ENCODE assay signal across 1 cellular context in the genomic region with DNA sequence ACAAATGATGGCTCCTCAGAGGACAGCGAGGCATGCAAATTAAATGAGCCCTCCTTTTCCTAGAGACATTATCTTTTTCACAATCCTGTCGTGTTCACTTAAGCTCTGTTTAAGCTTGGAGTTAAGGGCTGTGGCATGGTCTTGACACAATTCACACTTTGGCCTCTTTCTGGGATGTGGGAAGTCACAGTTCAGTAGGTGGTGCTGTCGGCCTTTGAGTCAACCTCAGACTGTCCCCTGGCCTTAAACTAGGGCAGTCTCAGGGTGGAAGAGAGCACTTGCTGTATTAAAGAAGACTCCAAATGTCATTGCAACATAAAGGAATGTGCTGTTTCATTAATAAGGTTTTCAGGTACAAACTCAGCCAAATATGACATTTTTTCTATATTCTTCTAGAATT.
TF ChIP-seq lines count a peak whose summit lies in the region.

No MANE protein-coding gene starts in this region.

TF ChIP-seq in HCT116, 20 proteins besides CTCF, POLR2A, EP300 and RAD21 (continued from another document):
- no peak for TF ChIP-seq ZBTB33 (IDR thresholded peaks at IDR 0.05; ENCODE audit: extremely low read depth, insufficient replicate concordance, low read length)
- no peak for TF ChIP-seq ZNF274 (IDR thresholded peaks at IDR 0.05; ENCODE audit: low read depth, low read length)
- no peak for TF ChIP-seq EZH2phosphoT487 (IDR thresholded peaks at IDR 0.05; ENCODE audit: borderline replicate concordance)
- TF ChIP-seq, protein P1, sequence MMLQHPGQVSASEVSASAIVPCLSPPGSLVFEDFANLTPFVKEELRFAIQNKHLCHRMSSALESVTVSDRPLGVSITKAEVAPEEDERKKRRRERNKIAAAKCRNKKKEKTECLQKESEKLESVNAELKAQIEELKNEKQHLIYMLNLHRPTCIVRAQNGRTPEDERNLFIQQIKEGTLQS (IDR thresholded peaks at IDR 0.05) = no peak
- TF ChIP-seq SRF (IDR thresholded peaks at IDR 0.05; ENCODE audit: low read depth) = no peak
- TF ChIP-seq, protein P2, sequence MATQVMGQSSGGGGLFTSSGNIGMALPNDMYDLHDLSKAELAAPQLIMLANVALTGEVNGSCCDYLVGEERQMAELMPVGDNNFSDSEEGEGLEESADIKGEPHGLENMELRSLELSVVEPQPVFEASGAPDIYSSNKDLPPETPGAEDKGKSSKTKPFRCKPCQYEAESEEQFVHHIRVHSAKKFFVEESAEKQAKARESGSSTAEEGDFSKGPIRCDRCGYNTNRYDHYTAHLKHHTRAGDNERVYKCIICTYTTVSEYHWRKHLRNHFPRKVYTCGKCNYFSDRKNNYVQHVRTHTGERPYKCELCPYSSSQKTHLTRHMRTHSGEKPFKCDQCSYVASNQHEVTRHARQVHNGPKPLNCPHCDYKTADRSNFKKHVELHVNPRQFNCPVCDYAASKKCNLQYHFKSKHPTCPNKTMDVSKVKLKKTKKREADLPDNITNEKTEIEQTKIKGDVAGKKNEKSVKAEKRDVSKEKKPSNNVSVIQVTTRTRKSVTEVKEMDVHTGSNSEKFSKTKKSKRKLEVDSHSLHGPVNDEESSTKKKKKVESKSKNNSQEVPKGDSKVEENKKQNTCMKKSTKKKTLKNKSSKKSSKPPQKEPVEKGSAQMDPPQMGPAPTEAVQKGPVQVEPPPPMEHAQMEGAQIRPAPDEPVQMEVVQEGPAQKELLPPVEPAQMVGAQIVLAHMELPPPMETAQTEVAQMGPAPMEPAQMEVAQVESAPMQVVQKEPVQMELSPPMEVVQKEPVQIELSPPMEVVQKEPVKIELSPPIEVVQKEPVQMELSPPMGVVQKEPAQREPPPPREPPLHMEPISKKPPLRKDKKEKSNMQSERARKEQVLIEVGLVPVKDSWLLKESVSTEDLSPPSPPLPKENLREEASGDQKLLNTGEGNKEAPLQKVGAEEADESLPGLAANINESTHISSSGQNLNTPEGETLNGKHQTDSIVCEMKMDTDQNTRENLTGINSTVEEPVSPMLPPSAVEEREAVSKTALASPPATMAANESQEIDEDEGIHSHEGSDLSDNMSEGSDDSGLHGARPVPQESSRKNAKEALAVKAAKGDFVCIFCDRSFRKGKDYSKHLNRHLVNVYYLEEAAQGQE (IDR thresholded peaks at IDR 0.05; ENCODE audit: low read depth) = no peak
- TF ChIP-seq FOSL1 (IDR thresholded peaks at IDR 0.05; ENCODE audit: low read depth) = no peak
- no peak for TF ChIP-seq JUND (IDR thresholded peaks at IDR 0.05)
- TF ChIP-seq, protein P3, sequence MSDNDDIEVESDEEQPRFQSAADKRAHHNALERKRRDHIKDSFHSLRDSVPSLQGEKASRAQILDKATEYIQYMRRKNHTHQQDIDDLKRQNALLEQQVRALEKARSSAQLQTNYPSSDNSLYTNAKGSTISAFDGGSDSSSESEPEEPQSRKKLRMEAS (IDR thresholded peaks at IDR 0.05) = no peak
- no peak for TF ChIP-seq ELF1 (IDR thresholded peaks at IDR 0.05; ENCODE audit: borderline replicate concordance, low read depth)
- TF ChIP-seq CEBPB (IDR thresholded peaks at IDR 0.05; ENCODE audit: low read depth) = no peak
- no peak for TF ChIP-seq POLR2AphosphoS5 (IDR thresholded peaks at IDR 0.05; ENCODE audit: low read depth, low read length)
- no peak for TF ChIP-seq SP1 (IDR thresholded peaks at IDR 0.05; ENCODE audit: low read depth)
- TF ChIP-seq EZH2 (IDR thresholded peaks at IDR 0.05) = no peak
- TF ChIP-seq TCF7L2 (IDR thresholded peaks at IDR 0.05; ENCODE audit: borderline replicate concordance, extremely low read depth, insufficient read depth, insufficient read length) = no peak
- TF ChIP-seq SIN3A (IDR thresholded peaks at IDR 0.05; ENCODE audit: low read depth) = no peak
- no peak for TF ChIP-seq EGR1 (IDR thresholded peaks at IDR 0.05; ENCODE audit: low read depth)
- no peak for TF ChIP-seq CBX3 (IDR thresholded peaks at IDR 0.05; ENCODE audit: low read depth)
